9 cellular contexts compared by ENCODE assay signal in genomic region chr14:22830329-22831010, GRCh38. TPM values are rescaled to one million over a fixed set of nuclear protein-coding genes. Genes with fewer than 3 reads are reported as not detected.
DNase-seq lines count a peak whose midpoint lies in the region; ATAC-seq and TF ChIP-seq lines count a peak whose summit lies in the region.
"Had no signal": no experiment of that assay in that cellular context is flagged by ENCODE, and none has a peak within 500 bp of the region (broad histone marks: within the 10 kb centered on the region; RNA-seq: fewer than 3 reads in every experiment).

No MANE protein-coding gene starts in this region.

- H3K9me3 ChIP-seq in adipocyte (ENCODE audit: control insufficient read depth, low read length) (no peaks in the 10 kb centered on the region), right lobe of liver (no peaks in the 10 kb centered on the region), upper lobe of left lung (no peaks in the 10 kb centered on the region)

- peak overlapping the region; percentile 13 to 67 (median 53) for H3K27ac ChIP-seq in right lobe of liver
- H3K27ac ChIP-seq in upper lobe of left lung = peak overlapping the region; percentile 76 to 86 (median 83)

- no peaks in the 10 kb centered on the region for H3K27me3 ChIP-seq in adipocyte (replicated peaks; ENCODE audit: control insufficient read depth, insufficient read depth, low read length)
- no peaks in the 10 kb centered on the region for H3K27me3 ChIP-seq in right lobe of liver
- no peaks in the 10 kb centered on the region for H3K27me3 ChIP-seq in upper lobe of left lung

- intact Hi-C loops in right lobe of liver (cut with DNase I) = no loop called here

- peaks cover 4 to 12% of the 10 kb centered on the region in 2 donors for H3K36me3 Mint-ChIP-seq in activated T-cell treated with anti-CD3 and anti-CD28 coated beads, Interleukin-2, amount 50 U/mL, for 72 hours (ENCODE audit: insufficient read depth in 2 of 2)

- peaks cover 11% of the 10 kb centered on the region for H3K4me1 ChIP-seq in adipocyte (ENCODE audit: control insufficient read depth, insufficient read depth, low read length)
- H3K4me1 ChIP-seq in right lobe of liver = peaks cover 0 to 6% (median 3%) of the 10 kb centered on the region in 4 donors
- peaks cover 8 to 15% (median 11%) of the 10 kb centered on the region in 4 donors for H3K4me1 ChIP-seq in upper lobe of left lung

- H3K36me3 ChIP-seq in adipocyte (ENCODE audit: control insufficient read depth, insufficient read depth, low read length, severe bottlenecking) (peaks cover 11% of the 10 kb centered on the region), right lobe of liver (peaks cover 0 to 18% (median 1%) of the 10 kb centered on the region in 4 donors), upper lobe of left lung (peaks cover 0 to 17% (median 13%) of the 10 kb centered on the region in 4 donors)

- peak overlapping the region; percentile 95 for H3K4me3 ChIP-seq in adipocyte (ENCODE audit: low read length)
- peak overlapping the region; percentile 81 to 96 (median 87) for H3K4me3 ChIP-seq in right lobe of liver
- H3K4me3 ChIP-seq in upper lobe of left lung = peak overlapping the region; percentile 78 to 85 (median 82)

- TF ChIP-seq CTCF in right lobe of liver (IDR thresholded peaks at IDR 0.05) (no peak), upper lobe of left lung (IDR thresholded peaks at IDR 0.05) (no peak)

- H3K9ac ChIP-seq in adipocyte (ENCODE audit: low read length) = peak overlapping the region; percentile 91

- H3K4me1 Mint-ChIP-seq in activated T-cell treated with anti-CD3 and anti-CD28 coated beads, Interleukin-2, amount 50 U/mL, for 72 hours (ENCODE audit: low read depth) = peaks cover 24% of the 10 kb centered on the region

- WGBS in right lobe of liver (ENCODE audit: insufficient coverage, low coverage, low lambda C conversion rate, missing lambda C conversion rate) = 14% methylated on average over 6 of the region's 6 CpGs
- 13 to 14% methylated on average over 6 of the region's 6 CpGs for WGBS in upper lobe of left lung, 2 donors

- H3K27ac Mint-ChIP-seq in activated T-cell treated with anti-CD3 and anti-CD28 coated beads, Interleukin-2, amount 50 U/mL, for 72 hours = peak overlapping the region; percentile 96

- peak overlapping the region; percentile 93 to 98 for H3K4me3 Mint-ChIP-seq in activated T-cell treated with anti-CD3 and anti-CD28 coated beads, Interleukin-2, amount 50 U/mL, for 72 hours

- TF ChIP-seq POLR2A in right lobe of liver (IDR thresholded peaks at IDR 0.05) (no peak), upper lobe of left lung (IDR thresholded peaks at IDR 0.05) (no peak)

- peak; percentile 6 to 7 for ATAC-seq in activated T-cell treated with anti-CD3 and anti-CD28 coated beads, Interleukin-2, amount 50 U/mL, for 72 hours (replicated peaks in 1 of 2)
- ATAC-seq in right lobe of liver = no peak
- no peak for ATAC-seq in upper lobe of left lung (ENCODE audit: low FRiP score in 2 of 2)
- no peak for ATAC-seq in GM18520 (IDR thresholded peaks at IDR 0.05; ENCODE audit: unreplicated experiment)

- no peaks in the 10 kb centered on the region for H3K27me3 Mint-ChIP-seq in activated T-cell treated with anti-CD3 and anti-CD28 coated beads, Interleukin-2, amount 50 U/mL, for 72 hours (ENCODE audit: low read depth)

- no peak for DNase-seq in activated T-cell treated with anti-CD3 and anti-CD28 coated beads, Interleukin-2, amount 50 U/mL, for 72 hours
- DNase-seq in activated T-cell treated with anti-CD3 and anti-CD28 coated beads, Interleukin-2, amount 50 U/mL, for 1 hour = no peak
- DNase-seq in adipocyte (ENCODE audit: low read depth) = no peak
- no peak for DNase-seq in right lobe of liver
- no peak for DNase-seq in upper lobe of left lung
- DNase-seq in GM19238 (ENCODE audit: insufficient read length, low spot score) = no peak
- no peak for DNase-seq in activated gamma-delta T cell treated with Interleukin-2 at 50 U/mL for 16 hours

- no peaks in the 10 kb centered on the region for H3K9me3 Mint-ChIP-seq in activated T-cell treated with anti-CD3 and anti-CD28 coated beads, Interleukin-2, amount 50 U/mL, for 72 hours

- no peak for TF ChIP-seq EP300 in upper lobe of left lung (IDR thresholded peaks at IDR 0.05)

RNA-seq across cellular contexts. Expression of gene MRPL52, which starts 0.8 kb away (rescaled TPM):
- 10 to 100 TPM; 76.9 to 80.4 TPM for total RNA-seq in activated T-cell treated with anti-CD3 and anti-CD28 coated beads, Interleukin-2, amount 50 U/mL, for 72 hours
- total RNA-seq in right lobe of liver = 10 to 100 TPM; 42.0 to 96.6 (median 47.6) TPM
- 10 to 100 TPM in 5 of 6 donors, 1 to 10 TPM in 1; 9.4 to 88.2 (median 34.1) TPM for total RNA-seq in upper lobe of left lung

RNA-seq across cellular contexts. Expression of gene MMP14, which starts 5.9 kb away (rescaled TPM):
- 1 to 10 TPM; 1.4 to 6.8 TPM for total RNA-seq in activated T-cell treated with anti-CD3 and anti-CD28 coated beads, Interleukin-2, amount 50 U/mL, for 72 hours
- 10 to 100 TPM in 4 of 6 experiments, 1 to 10 TPM in 2; 8.7 to 26.0 (median 12.8) TPM for total RNA-seq in right lobe of liver
- 100 to 1,000 TPM in 3 of 6 donors, 10 to 100 TPM in 3; 53.4 to 157 (median 104) TPM for total RNA-seq in upper lobe of left lung

RNA-seq across cellular contexts. Expression of gene SLC7A7, which starts 15.2 kb away (rescaled TPM):
- 1 to 10 TPM in 1 of 2 donors, under 1 TPM in 1; 0.21 to 1.5 TPM for total RNA-seq in activated T-cell treated with anti-CD3 and anti-CD28 coated beads, Interleukin-2, amount 50 U/mL, for 72 hours
- total RNA-seq in right lobe of liver (10 to 100 TPM in 2 of 6 experiments, 1 to 10 TPM in 4; 6.2 to 11.4 (median 7.3) TPM), upper lobe of left lung (100 to 1,000 TPM in 2 of 6 donors, 10 to 100 TPM in 4; 55.0 to 120 (median 99.1) TPM)
- total RNA-seq: T-helper 2 cell treated with Interferon-gamma antibody and Interleukin-4, amounts not matched to agents 100 ng/mL and 5 ng/mL, for 36 hours had no signal

RNA-seq across cellular contexts. Expression of gene LRP10, which starts 41.1 kb away (rescaled TPM):
- total RNA-seq in activated T-cell treated with anti-CD3 and anti-CD28 coated beads, Interleukin-2, amount 50 U/mL, for 72 hours = 10 to 100 TPM; 66.5 to 78.4 TPM
- total RNA-seq in right lobe of liver = 10 to 100 TPM; 31.0 to 54.5 (median 44.6) TPM
- 100 to 1,000 TPM in 5 of 6 donors, 10 to 100 TPM in 1; 90.2 to 169 (median 149) TPM for total RNA-seq in upper lobe of left lung

RNA-seq across cellular contexts. Expression of gene REM2, which starts 52.6 kb away (rescaled TPM):
- total RNA-seq in activated T-cell treated with anti-CD3 and anti-CD28 coated beads, Interleukin-2, amount 50 U/mL, for 72 hours = 1 to 10 TPM; 4.6 to 4.7 TPM
- total RNA-seq in right lobe of liver (under 1 TPM in 2 of 6 experiments, not detected in 4; 0.10 to 0.12 TPM), upper lobe of left lung (1 to 10 TPM; 1.0 to 6.3 (median 1.2) TPM)

Comparison
In these comparisons a context has a peak if more than half of its experiments do, and no peak if none do; other contexts are left out.
1. ATAC-seq: peak in activated T-cell treated with anti-CD3 and anti-CD28 coated beads, Interleukin-2, amount 50 U/mL, for 72 hours (2 of 2); none in right lobe of liver (0 of 4), upper lobe of left lung (0 of 2) and GM18520 (single experiment).
2. RNA of gene SLC7A7, which starts 15.2 kb away (total RNA-seq): 55.0 to 120 TPM in upper lobe of left lung; 6.2 to 11.4 TPM in right lobe of liver and 0.21 to 1.5 TPM in activated T-cell treated with anti-CD3 and anti-CD28 coated beads, Interleukin-2, amount 50 U/mL, for 72 hours; every median in the first group is over 4 times any median in the second.
3. Peak in every context shown above with its lines, with median percentiles within 50 percentile points of each other: H3K4me3 ChIP-seq.